Comparison of ENCODE assay signal across 19 cellular contexts in the genomic region with DNA sequence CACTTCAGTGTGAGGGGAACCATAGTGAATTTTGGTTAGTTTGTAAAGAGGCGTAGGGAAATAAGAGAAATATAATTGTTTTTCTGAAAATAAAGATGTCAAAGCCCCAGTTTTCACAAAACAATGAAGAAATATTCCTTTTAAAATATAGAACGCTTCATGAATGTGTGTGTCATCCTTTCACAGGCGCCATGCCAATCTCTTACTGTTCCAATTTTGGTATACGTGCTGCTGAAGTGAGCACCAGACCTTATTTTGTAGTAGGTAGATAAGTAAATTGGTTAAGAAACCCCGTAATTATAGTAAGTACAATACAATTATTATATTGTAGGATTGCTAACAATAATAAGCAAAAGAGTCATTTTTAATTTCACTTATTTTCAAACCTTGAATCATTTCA. TPM values are rescaled to one million over a fixed set of nuclear protein-coding genes. Genes with fewer than 3 reads are reported as not detected.
DNase-seq lines count a peak whose midpoint lies in the region; ATAC-seq and TF ChIP-seq lines count a peak whose summit lies in the region.
"Had no signal": no experiment of that assay in that cellular context is flagged by ENCODE, and none has a peak within 500 bp of the region (broad histone marks: within the 10 kb centered on the region; RNA-seq: fewer than 3 reads in every experiment).

No MANE protein-coding gene starts in this region.

- POLR2A ChIA-PET in CD8-positive, alpha-beta T cell (lab: Charles Lee), result no interaction called here
- POLR2A ChIA-PET in naive thymus-derived CD8-positive, alpha-beta T cell (lab: Charles Lee), result interaction anchor here (0.9 to 1.0 kb wide), 2 partner anchors 42 to 105 kb away, joined by 3 to 5 read pairs; no protein-coding TSS in a partner anchor

- no peak overlapping the region for H3K4me3 Mint-ChIP-seq in activated T-cell treated with anti-CD3 and anti-CD28 coated beads, Interleukin-2, amount 50 U/mL, for 24 hours
- no peak overlapping the region for H3K4me3 Mint-ChIP-seq in activated T-cell treated with anti-CD3 and anti-CD28 coated beads, Interleukin-2, amount 50 U/mL, for 4 hours
- H3K4me3 Mint-ChIP-seq in CD8-positive, alpha-beta T cell, result no peak overlapping the region
- no peak overlapping the region for H3K4me3 Mint-ChIP-seq in T-helper 17 cell
- H3K4me3 Mint-ChIP-seq in naive thymus-derived CD8-positive, alpha-beta T cell, result peak overlapping the region in 4 of 10 donors; percentile 26 to 50 (median 33)
- H3K4me3 Mint-ChIP-seq: B cell, HFFc6 had no signal

- no peaks in the 10 kb centered on the region for H3K27me3 ChIP-seq in CD8-positive, alpha-beta T cell (ENCODE audit: insufficient read depth, low read length)
- H3K27me3 ChIP-seq: MG63, Peyer's patch had no signal

- H3K4me1 Mint-ChIP-seq in activated T-cell treated with anti-CD3 and anti-CD28 coated beads, Interleukin-2, amount 50 U/mL, for 24 hours (ENCODE audit: low read depth), result peaks cover 60% of the 10 kb centered on the region
- H3K4me1 Mint-ChIP-seq in activated T-cell treated with anti-CD3 and anti-CD28 coated beads, Interleukin-2, amount 50 U/mL, for 4 hours (ENCODE audit: low read depth), result peaks cover 62% of the 10 kb centered on the region
- H3K4me1 Mint-ChIP-seq in CD8-positive, alpha-beta T cell (ENCODE audit: low read depth), result peaks cover 64% of the 10 kb centered on the region
- H3K4me1 Mint-ChIP-seq in T-helper 17 cell, result peaks cover 27% of the 10 kb centered on the region
- H3K4me1 Mint-ChIP-seq in naive thymus-derived CD8-positive, alpha-beta T cell, result peaks cover 28 to 63% (median 58%) of the 10 kb centered on the region in 4 donors

- TF ChIP-seq CTCF in CD8-positive, alpha-beta T cell (IDR thresholded peaks at IDR 0.05), result no peak

- no peaks in the 10 kb centered on the region for H3K9me3 Mint-ChIP-seq in activated T-cell treated with anti-CD3 and anti-CD28 coated beads, Interleukin-2, amount 50 U/mL, for 24 hours
- H3K9me3 Mint-ChIP-seq in activated T-cell treated with anti-CD3 and anti-CD28 coated beads, Interleukin-2, amount 50 U/mL, for 4 hours, result no peaks in the 10 kb centered on the region
- no peaks in the 10 kb centered on the region for H3K9me3 Mint-ChIP-seq in CD8-positive, alpha-beta T cell
- no peaks in the 10 kb centered on the region for H3K9me3 Mint-ChIP-seq in naive thymus-derived CD8-positive, alpha-beta T cell
- H3K9me3 Mint-ChIP-seq: HFFc6 had no signal

- H3K36me3 ChIP-seq in CD8-positive, alpha-beta T cell (ENCODE audit: insufficient read depth, low read length), result no peaks in the 10 kb centered on the region

- CTCF ChIA-PET in CD8-positive, alpha-beta T cell (lab: Charles Lee), result interaction anchor here (1.0 to 1.3 kb wide), 2 partner anchors 27 to 105 kb away, joined by 3 to 4 read pairs; no protein-coding TSS in a partner anchor

- H3K4me1 ChIP-seq in CD8-positive, alpha-beta T cell (ENCODE audit: insufficient read depth, low read length), result peaks cover 61% of the 10 kb centered on the region
- H3K4me1 ChIP-seq: Peyer's patch had no signal

- peak overlapping the region; percentile 53 for H3K27ac Mint-ChIP-seq in activated T-cell treated with anti-CD3 and anti-CD28 coated beads, Interleukin-2, amount 50 U/mL, for 24 hours
- peak overlapping the region; percentile 84 for H3K27ac Mint-ChIP-seq in CD8-positive, alpha-beta T cell
- peak overlapping the region; percentile 97 for H3K27ac Mint-ChIP-seq in T-helper 17 cell
- H3K27ac Mint-ChIP-seq in naive thymus-derived CD8-positive, alpha-beta T cell, result peak overlapping the region in 9 of 10 donors; percentile 28 to 95 (median 80)
- H3K27ac Mint-ChIP-seq: B cell had no signal

- no peak for DNase-seq in activated T-cell treated with anti-CD3 and anti-CD28 coated beads, Interleukin-2, amount 50 U/mL, for 24 hours
- no peak for DNase-seq in activated T-cell treated with anti-CD3 and anti-CD28 coated beads, Interleukin-2, amount 50 U/mL, for 4 hours
- no peak for DNase-seq in CD8-positive, alpha-beta T cell
- no peak for DNase-seq in T-helper 17 cell
- no peak for DNase-seq in naive thymus-derived CD8-positive, alpha-beta T cell
- DNase-seq in HK-2 (ENCODE audit: unreplicated experiment), result no peak
- DNase-seq in activated gamma-delta T cell treated with Interleukin-2 at 50 U/mL for 16 hours, result no peak
- DNase-seq: COR-L47, DMS153, EL, HFFc6, MG63, NCI-H1092 treated with DMSO at 0.1 percent for 48 hours, NCI-H1694 treated with DMSO at 0.1 percent for 48 hours, NCI-H69, Peyer's patch, Right ventricle myocardium superior had no signal

- H3K27ac ChIP-seq in CD8-positive, alpha-beta T cell (ENCODE audit: low read depth, low read length), result no peak overlapping the region
- H3K27ac ChIP-seq: KMS-11, Peyer's patch had no signal

- no peak overlapping the region for H3K4me3 ChIP-seq in CD8-positive, alpha-beta T cell (ENCODE audit: low read depth, low read length)
- H3K4me3 ChIP-seq: MG63, Peyer's patch had no signal

- no peaks in the 10 kb centered on the region for H3K27me3 Mint-ChIP-seq in activated T-cell treated with anti-CD3 and anti-CD28 coated beads, Interleukin-2, amount 50 U/mL, for 24 hours
- no peaks in the 10 kb centered on the region for H3K27me3 Mint-ChIP-seq in activated T-cell treated with anti-CD3 and anti-CD28 coated beads, Interleukin-2, amount 50 U/mL, for 4 hours (ENCODE audit: low read depth)
- no peaks in the 10 kb centered on the region for H3K27me3 Mint-ChIP-seq in CD8-positive, alpha-beta T cell (ENCODE audit: low read depth)
- H3K27me3 Mint-ChIP-seq in T-helper 17 cell, result no peaks in the 10 kb centered on the region
- H3K27me3 Mint-ChIP-seq in naive thymus-derived CD8-positive, alpha-beta T cell, result no peaks in the 10 kb centered on the region
- H3K27me3 Mint-ChIP-seq: B cell had no signal

- peaks cover 66% of the 10 kb centered on the region for H3K36me3 Mint-ChIP-seq in activated T-cell treated with anti-CD3 and anti-CD28 coated beads, Interleukin-2, amount 50 U/mL, for 24 hours (ENCODE audit: low read depth)
- peaks cover 17% of the 10 kb centered on the region for H3K36me3 Mint-ChIP-seq in activated T-cell treated with anti-CD3 and anti-CD28 coated beads, Interleukin-2, amount 50 U/mL, for 4 hours (ENCODE audit: insufficient read depth)
- H3K36me3 Mint-ChIP-seq in CD8-positive, alpha-beta T cell, result peaks cover 45% of the 10 kb centered on the region
- peaks cover 2% of the 10 kb centered on the region for H3K36me3 Mint-ChIP-seq in T-helper 17 cell (ENCODE audit: low read depth)
- peaks cover 0 to 63% (median 8%) of the 10 kb centered on the region in 3 donors for H3K36me3 Mint-ChIP-seq in naive thymus-derived CD8-positive, alpha-beta T cell

- intact Hi-C loops in CD8-positive, alpha-beta T cell (cut with DNase I, micrococcal nuclease), result loop anchor here (1.0 to 10.0 kb wide), 6 partner anchors 53 to 760 kb away; a partner anchor contains a TSS

- ATAC-seq in activated T-cell treated with anti-CD3 and anti-CD28 coated beads, Interleukin-2, amount 50 U/mL, for 4 hours, result no peak
- ATAC-seq in CD8-positive, alpha-beta T cell, result no peak
- ATAC-seq in T-helper 17 cell, result no peak
- ATAC-seq in naive thymus-derived CD8-positive, alpha-beta T cell, result no peak

- H3K9me3 ChIP-seq in CD8-positive, alpha-beta T cell (ENCODE audit: low read length), result no peaks in the 10 kb centered on the region
- no peaks in the 10 kb centered on the region for H3K9me3 ChIP-seq in T-helper 17 cell (ENCODE audit: control insufficient read depth, low read length, poor library complexity, severe bottlenecking)
- H3K9me3 ChIP-seq: MG63, Peyer's patch had no signal

RNA-seq across cellular contexts. Expression of a gene that starts 43.3 kb away (rescaled TPM):
- 10 to 100 TPM; 20.5 to 23.3 (median 21.3) TPM for total RNA-seq in activated T-cell treated with anti-CD3 and anti-CD28 coated beads, Interleukin-2, amount 50 U/mL, for 4 hours
- 100 to 1,000 TPM; 103 to 105 TPM for total RNA-seq in CD8-positive, alpha-beta T cell
- 10 to 100 TPM; 38.3 to 41.5 TPM for total RNA-seq in T-helper 17 cell
- total RNA-seq in naive thymus-derived CD8-positive, alpha-beta T cell, result 10 to 100 TPM; 85.1 to 95.5 TPM
- 10 to 100 TPM; 22.6 to 43.3 (median 26.5) TPM for polyA plus RNA-seq in naive thymus-derived CD8-positive, alpha-beta T cell
